11 cellular contexts compared by ENCODE assay signal in genomic region chr9:2023532-2023931, GRCh38. TPM values are rescaled to one million over a fixed set of nuclear protein-coding genes. Genes with fewer than 3 reads are reported as not detected.
DNase-seq lines count a peak whose midpoint lies in the region; ATAC-seq and TF ChIP-seq lines count a peak whose summit lies in the region.
"Had no signal": no experiment of that assay in that cellular context is flagged by ENCODE, and none has a peak within 500 bp of the region (broad histone marks: within the 10 kb centered on the region; RNA-seq: fewer than 3 reads in every experiment).

No MANE protein-coding gene starts in this region.

- peaks cover 0 to 97% of the 10 kb centered on the region in 2 donors for H3K4me1 ChIP-seq in right atrium auricular region
- H3K4me1 ChIP-seq in esophagus squamous epithelium = peaks cover 6 to 99% (median 51%) of the 10 kb centered on the region in 3 donors
- peaks cover 7 to 28% of the 10 kb centered on the region in 2 donors for H3K4me1 ChIP-seq in uterus

- intact Hi-C loops in left ventricle myocardium superior (cut with micrococcal nuclease) = no loop called here
- intact Hi-C loops in esophagus squamous epithelium (cut with DNase I) = no loop called here
- intact Hi-C loops in uterus (cut with DNase I; ENCODE audit: low total_unique reads) = no loop called here

- H3K9me3 ChIP-seq in right atrium auricular region = no peaks in the 10 kb centered on the region
- H3K9me3 ChIP-seq in esophagus squamous epithelium = no peaks in the 10 kb centered on the region
- H3K9me3 ChIP-seq in uterus = no peaks in the 10 kb centered on the region
- H3K9me3 ChIP-seq: right lobe of liver had no signal

- H3K4me3 ChIP-seq in right atrium auricular region (no peak overlapping the region), esophagus squamous epithelium (no peak overlapping the region), uterus (no peak overlapping the region)
- H3K4me3 ChIP-seq: right lobe of liver had no signal

- no peak for ATAC-seq in left ventricle myocardium superior

- no peak for TF ChIP-seq POLR2A in esophagus squamous epithelium (IDR thresholded peaks at IDR 0.05)
- no peak for TF ChIP-seq POLR2A in uterus (IDR thresholded peaks at IDR 0.05)

- peak overlapping the region; percentile 77 to 80 for H3K27ac ChIP-seq in right atrium auricular region
- peak overlapping the region in 3 of 4 donors; percentile 25 to 52 (median 51) for H3K27ac ChIP-seq in esophagus squamous epithelium
- H3K27ac ChIP-seq in uterus = peak overlapping the region; percentile 18 to 58
- H3K27ac ChIP-seq: right lobe of liver had no signal

- TF ChIP-seq CTCF in right atrium auricular region (IDR thresholded peaks at IDR 0.05) = no peak
- no peak for TF ChIP-seq CTCF in esophagus squamous epithelium (IDR thresholded peaks at IDR 0.05)
- TF ChIP-seq CTCF in uterus (IDR thresholded peaks at IDR 0.05) = no peak

- H3K36me3 ChIP-seq in right atrium auricular region (no peaks in the 10 kb centered on the region), esophagus squamous epithelium (no peaks in the 10 kb centered on the region), uterus (no peaks in the 10 kb centered on the region)
- H3K36me3 ChIP-seq: right lobe of liver had no signal

- H3K27me3 ChIP-seq in right atrium auricular region (no peaks in the 10 kb centered on the region), esophagus squamous epithelium (no peaks in the 10 kb centered on the region), uterus (no peaks in the 10 kb centered on the region)
- H3K27me3 ChIP-seq: right lobe of liver had no signal

- WGBS in esophagus squamous epithelium, 2 donors = 30 to 64% methylated on average over 5 of the region's 5 CpGs

- DNase-seq in right atrium auricular region (ENCODE audit: low spot score) (no peak), left ventricle myocardium superior (no peak), KG1 (lab: John Stamatoyannopoulos, UW) (peak; percentile 27), esophagus squamous epithelium (lab: John Stamatoyannopoulos, UW) (no peak), uterus (no peak), EL (no peak), NCI-H2081 (lab: John Stamatoyannopoulos, UW) (no peak), NCI-H128 (lab: John Stamatoyannopoulos, UW; ENCODE audit: unreplicated experiment) (no peak)
- DNase-seq: H9, NCI-H187, right lobe of liver had no signal

RNA-seq across cellular contexts. Expression of gene SMARCA2, which starts 8.4 kb away (rescaled TPM):
- total RNA-seq in right atrium auricular region (100 to 1,000 TPM in 1 of 2 donors, 10 to 100 TPM in 1; 63.8 to 109 TPM), left ventricle myocardium superior (111 TPM), esophagus squamous epithelium (10 to 100 TPM; 51.0 to 93.3 (median 64.1) TPM), uterus (100 to 1,000 TPM in 3 of 4 donors, 10 to 100 TPM in 1; 51.7 to 251 (median 214) TPM)
